9 cellular contexts compared by ENCODE assay signal in genomic region chr13:114148521-114148855, GRCh38. TPM values are rescaled to one million over a fixed set of nuclear protein-coding genes. Genes with fewer than 3 reads are reported as not detected.
DNase-seq lines count a peak whose midpoint lies in the region; ATAC-seq and TF ChIP-seq lines count a peak whose summit lies in the region.
"Had no signal": no experiment of that assay in that cellular context is flagged by ENCODE, and none has a peak within 500 bp of the region (broad histone marks: within the 10 kb centered on the region; RNA-seq: fewer than 3 reads in every experiment).

No MANE protein-coding gene starts in this region.

- H3F3A ChIP-seq in SK-N-SH (replicated peaks; ENCODE audit: insufficient read depth) = no peaks in the 10 kb centered on the region

- no peak overlapping the region for H3K4me3 ChIP-seq in SK-N-SH (ENCODE audit: low read depth in 2 of 2, low read length in 1 of 2)

- no peaks in the 10 kb centered on the region for H3K79me2 ChIP-seq in SK-N-SH (ENCODE audit: insufficient read depth)

- H2AFZ ChIP-seq in SK-N-SH (ENCODE audit: low read depth) = no peak overlapping the region

- TF ChIP-seq RAD21 in SK-N-SH (IDR thresholded peaks at IDR 0.05; ENCODE audit: low read length) = no peak

- peak; percentile 16 for DNase-seq in SK-N-SH
- peak; percentile 78 for DNase-seq in activated CD4-positive, alpha-beta T cell treated with anti-CD3 and anti-CD28 coated beads for 1 hour
- DNase-seq in memory B cell (ENCODE audit: low spot score in 2 of 2) = peak in 1 of 2 donors; percentile 53
- no peak for DNase-seq in SK-N-DZ (ENCODE audit: low spot score)
- DNase-seq in osteocyte (ENCODE audit: extremely low spot score, unreplicated experiment) = no peak
- no peak for DNase-seq in HFFc6

- TF ChIP-seq CTCF in SK-N-SH (IDR thresholded peaks at IDR 0.05) = no peak
- no peak for TF ChIP-seq CTCF in osteocyte (IDR thresholded peaks at IDR 0.05)
- no peak for TF ChIP-seq CTCF in HFFc6 (IDR thresholded peaks at IDR 0.05)

- H3K27me3 Mint-ChIP-seq in memory B cell (peaks cover 2% of the 10 kb centered on the region), osteocyte (ENCODE audit: unreplicated experiment) (peaks cover 33% of the 10 kb centered on the region), HFFc6 (ENCODE audit: insufficient read depth) (peaks cover 19% of the 10 kb centered on the region)

- H3K9me3 Mint-ChIP-seq in memory B cell = peaks cover 1% of the 10 kb centered on the region
- H3K9me3 Mint-ChIP-seq in osteocyte (ENCODE audit: unreplicated experiment) = no peaks in the 10 kb centered on the region
- H3K9me3 Mint-ChIP-seq in HFFc6 = no peaks in the 10 kb centered on the region

- WGBS in SK-N-SH (ENCODE audit: low lambda C conversion rate) = 81% methylated on average over 8 of the region's 8 CpGs

- no peaks in the 10 kb centered on the region for H3K27me3 ChIP-seq in SK-N-SH (ENCODE audit: insufficient read depth)

- H3K9ac ChIP-seq in SK-N-SH = no peak overlapping the region

- TF ChIP-seq EP300 in SK-N-SH (IDR thresholded peaks at IDR 0.05; ENCODE audit: borderline replicate concordance in 1 of 2, low read depth in 1 of 2, low read length in 1 of 2) = no peak

- no peaks in the 10 kb centered on the region for H3K9me2 ChIP-seq in SK-N-SH

- no peaks in the 10 kb centered on the region; a peak in 1 of 4 replicates for H3K4me1 ChIP-seq in SK-N-SH (ENCODE audit: control insufficient read depth in 1 of 2, insufficient read depth in 2 of 2, low read depth in 1 of 2, low read length in 1 of 2)

- CTCF ChIA-PET in SK-N-SH (lab: Yijun Ruan, JAX) = interaction anchor here (1.2 kb wide), 1 partner anchor 13 kb away, joined by 3 read pairs; no protein-coding TSS in a partner anchor

- peaks cover 31% of the 10 kb centered on the region for H3K4me1 Mint-ChIP-seq in memory B cell
- peaks cover 6% of the 10 kb centered on the region for H3K4me1 Mint-ChIP-seq in osteocyte (ENCODE audit: unreplicated experiment)
- H3K4me1 Mint-ChIP-seq in HFFc6 (ENCODE audit: low read depth) = peaks cover 4% of the 10 kb centered on the region; the same call in 1 of the 2 replicates

- no peaks in the 10 kb centered on the region for H3K36me3 ChIP-seq in SK-N-SH (replicated peaks in 1 of 2; ENCODE audit: control insufficient read depth in 1 of 2, insufficient read depth in 2 of 2, low read length in 1 of 2)

- no peaks in the 10 kb centered on the region for H3K9me3 ChIP-seq in SK-N-SH

- H3K27ac ChIP-seq in SK-N-SH (ENCODE audit: low read depth in 2 of 2, low read length in 1 of 2) = no peak overlapping the region

- H3K27ac Mint-ChIP-seq in memory B cell (peak overlapping the region; percentile 86), osteocyte (ENCODE audit: unreplicated experiment) (no peak overlapping the region), HFFc6 (no peak overlapping the region)

- H3K4me2 ChIP-seq in SK-N-SH = no peak overlapping the region

- POLR2A ChIA-PET in SK-N-SH (lab: Yijun Ruan, JAX) = no interaction called here

- ATAC-seq in SK-N-SH treated with all-trans-retinoic acid at 6 μM for 48 hours (no peak), HG03139 (IDR thresholded peaks at IDR 0.05; ENCODE audit: unreplicated experiment) (peak; percentile 81), memory B cell (ENCODE audit: low read depth) (peak; percentile 78)
- ATAC-seq: left colon had no signal

- no peaks in the 10 kb centered on the region for H4K20me1 ChIP-seq in SK-N-SH (ENCODE audit: insufficient read depth)

- H3K36me3 Mint-ChIP-seq in memory B cell (peaks cover 2% of the 10 kb centered on the region), osteocyte (ENCODE audit: unreplicated experiment) (no peaks in the 10 kb centered on the region), HFFc6 (ENCODE audit: low read depth) (no peaks in the 10 kb centered on the region)

- peak overlapping the region; percentile 43 for H3K4me3 Mint-ChIP-seq in memory B cell
- no peak overlapping the region for H3K4me3 Mint-ChIP-seq in osteocyte (ENCODE audit: unreplicated experiment)
- no peak overlapping the region for H3K4me3 Mint-ChIP-seq in HFFc6

TF ChIP-seq in SK-N-SH, 30 proteins besides CTCF, POLR2A, EP300 and RAD21:
- TF ChIP-seq MEF2A (IDR thresholded peaks at IDR 0.05; ENCODE audit: borderline replicate concordance, low read depth) (no peak), MXI1 (IDR thresholded peaks at IDR 0.05; ENCODE audit: low read depth, low read length) (no peak), TAF1 (IDR thresholded peaks at IDR 0.05; ENCODE audit: borderline replicate concordance, low read depth, low read length) (no peak), NRF1 (IDR thresholded peaks at IDR 0.05; ENCODE audit: low read depth, low read length) (no peak), TCF12 (IDR thresholded peaks at IDR 0.05) (no peak), ELF1 (IDR thresholded peaks at IDR 0.05) (no peak), RXRA (IDR thresholded peaks at IDR 0.05; ENCODE audit: borderline replicate concordance, low read depth) (no peak), FOSL2 (IDR thresholded peaks at IDR 0.05; ENCODE audit: borderline replicate concordance, low read depth) (no peak), FOXM1 (IDR thresholded peaks at IDR 0.05; ENCODE audit: low read depth) (no peak)

TF ChIP-seq in SK-N-SH treated with all-trans-retinoic acid at 6 μM for 48 hours, 23 proteins besides CTCF, POLR2A, EP300 and RAD21:
- TF ChIP-seq GLIS3 (CRISPR knock-in tag; IDR thresholded peaks at IDR 0.05) (no peak), CSDC2 (CRISPR knock-in tag; IDR thresholded peaks at IDR 0.05) (no peak), TCF4 (CRISPR knock-in tag; IDR thresholded peaks at IDR 0.05; ENCODE audit: borderline replicate concordance) (no peak), ZNF565 (CRISPR knock-in tag; conservative IDR thresholded peaks at IDR 0.05; ENCODE audit: low read depth) (no peak), POU6F1 (CRISPR knock-in tag; IDR thresholded peaks at IDR 0.05; ENCODE audit: borderline replicate concordance, low read depth) (no peak), ZFP3 (CRISPR knock-in tag; IDR thresholded peaks at IDR 0.05) (no peak), OSR1 (CRISPR knock-in tag; IDR thresholded peaks at IDR 0.05) (no peak), ARNTL (CRISPR knock-in tag; IDR thresholded peaks at IDR 0.05; ENCODE audit: borderline replicate concordance, low read depth) (no peak), PATZ1 (CRISPR knock-in tag; IDR thresholded peaks at IDR 0.05; ENCODE audit: borderline replicate concordance) (no peak), ESRRG (CRISPR knock-in tag; IDR thresholded peaks at IDR 0.05) (no peak), SNAI2 (CRISPR knock-in tag; IDR thresholded peaks at IDR 0.05) (no peak), TOX (CRISPR knock-in tag; IDR thresholded peaks at IDR 0.05; ENCODE audit: borderline replicate concordance) (no peak), ZNF70 (CRISPR knock-in tag; IDR thresholded peaks at IDR 0.05) (no peak), BACH2 (CRISPR knock-in tag; IDR thresholded peaks at IDR 0.05; ENCODE audit: borderline replicate concordance) (no peak)

RNA-seq across cellular contexts. Expression of gene RASA3, which starts 16.1 kb away (rescaled TPM):
- polyA plus RNA-seq in SK-N-SH (2012; rRNA removed) = 23.9 and 25.1 TPM in 2 replicates
- 17.3 and 20.8 TPM in 2 replicates for polyA plus RNA-seq in SK-N-SH (2012; cell fraction: cytosol; rRNA removed)
- 26.8 and 31.9 TPM in 2 replicates for polyA plus RNA-seq in SK-N-SH (2012; cell fraction: nucleus; rRNA removed)
- 14.5 and 15.7 TPM in 2 replicates for polyA plus RNA-seq in SK-N-DZ (2014; cell fraction: cytosol; rRNA removed)
- polyA plus RNA-seq in SK-N-DZ (2014; cell fraction: nucleus; rRNA removed) = 14.6 and 15.5 TPM in 2 replicates
- 44.8 and 45.5 TPM in 2 replicates for total RNA-seq in osteocyte
- total RNA-seq in HFFc6 (2021; fragmentation: NEBNext Ultra II Directional; extraction: Animal tissue kit (Norgen Biotek cat#: 25700)) = 10 to 100 TPM; 31.6 to 37.6 (median 33.1) TPM

RNA-seq across cellular contexts. Expression of gene CFAP97D2, which starts 30.6 kb away (rescaled TPM):
- not detected in 2 replicates for polyA plus RNA-seq in SK-N-SH (2012; rRNA removed)
- polyA plus RNA-seq in SK-N-SH (2012; cell fraction: cytosol; rRNA removed) = not detected in 2 replicates
- not detected in 2 replicates for polyA plus RNA-seq in SK-N-SH (2012; cell fraction: nucleus; rRNA removed)
- not detected in 2 replicates for polyA plus RNA-seq in SK-N-DZ (2014; cell fraction: cytosol; rRNA removed)
- polyA plus RNA-seq in SK-N-DZ (2014; cell fraction: nucleus; rRNA removed) = not detected in 2 replicates
- total RNA-seq in osteocyte = not detected in 2 replicates
- not detected for total RNA-seq in HFFc6 (2021; fragmentation: NEBNext Ultra II Directional; extraction: Animal tissue kit (Norgen Biotek cat#: 25700))
- total RNA-seq: left colon had no signal

Comparison
In these comparisons a context has a peak if more than half of its experiments do, and no peak if none do; other contexts are left out.
1. DNase-seq: peak in SK-N-SH (single experiment) and activated CD4-positive, alpha-beta T cell treated with anti-CD3 and anti-CD28 coated beads for 1 hour (single experiment); none in SK-N-DZ (single experiment), osteocyte (single experiment) and HFFc6 (single experiment).